1 cellular context compared by ENCODE assay signal in the genomic region with DNA sequence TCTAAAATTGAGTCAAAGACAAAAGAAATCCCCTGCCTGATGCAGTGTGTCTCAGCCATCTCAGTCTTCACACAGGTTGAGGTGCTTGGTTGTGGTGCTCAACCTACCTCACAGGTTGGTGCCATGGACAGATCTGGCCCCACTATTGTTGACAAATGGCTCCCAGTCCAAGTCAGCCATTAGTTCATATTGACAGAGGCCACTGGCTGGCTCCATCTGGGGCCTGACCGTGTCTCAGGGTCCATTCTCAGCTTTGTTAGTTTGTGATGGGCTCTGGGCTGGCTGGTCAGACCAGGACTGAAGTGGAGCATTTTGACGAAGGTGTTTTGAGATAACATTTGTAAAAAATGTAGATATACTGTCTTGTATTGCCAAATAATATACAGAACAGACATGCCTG.
TF ChIP-seq lines count a peak whose summit lies in the region.

No MANE protein-coding gene starts in this region.

TF ChIP-seq in A549, 52 proteins besides CTCF, POLR2A, EP300 and RAD21 (continued from another document):
- no peak for TF ChIP-seq HOXB5 (CRISPR knock-in tag; IDR thresholded peaks at IDR 0.05)
- no peak for TF ChIP-seq ATOH8 (CRISPR knock-in tag; IDR thresholded peaks at IDR 0.05; ENCODE audit: low read depth)
- no peak for TF ChIP-seq POLR2AphosphoS2 (conservative IDR thresholded peaks at IDR 0.05; ENCODE audit: low read length)
- TF ChIP-seq TP53 (CRISPR knock-in tag; IDR thresholded peaks at IDR 0.05) = no peak
- TF ChIP-seq ZSCAN20 (CRISPR knock-in tag; IDR thresholded peaks at IDR 0.05) = no peak
- no peak for TF ChIP-seq JUN (IDR thresholded peaks at IDR 0.05)
- TF ChIP-seq MYC (IDR thresholded peaks at IDR 0.05; ENCODE audit: borderline replicate concordance, low read length) = no peak
- no peak for TF ChIP-seq NPAS2 (CRISPR knock-in tag; IDR thresholded peaks at IDR 0.05; ENCODE audit: borderline replicate concordance)
